In the genomic region with DNA sequence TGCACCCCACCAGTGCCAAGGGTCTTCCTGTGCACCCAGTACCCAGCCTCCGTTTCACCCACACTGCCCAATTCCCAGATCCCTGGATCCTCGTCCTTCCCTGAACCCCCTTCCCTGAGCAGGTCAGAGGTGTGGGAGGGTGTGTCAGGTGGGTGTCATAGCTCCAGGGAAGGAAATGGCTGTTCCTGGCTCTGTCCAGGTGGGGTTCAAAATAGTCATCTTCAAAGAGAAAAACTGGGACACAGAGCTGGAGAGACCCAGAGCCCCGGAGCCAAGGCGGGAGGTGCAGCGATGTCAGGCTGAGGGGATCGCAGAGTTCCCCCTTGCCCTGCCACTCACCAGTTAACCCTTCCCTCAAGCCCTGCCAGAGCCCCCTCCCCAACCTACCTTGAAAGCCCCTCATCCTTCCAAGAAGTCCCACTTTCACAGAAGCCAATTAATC, we compare ENCODE assay signal across 3 cellular contexts.
A peak's percentile ranks its signal among the peaks of the same experiment; 100 is the strongest.
TF ChIP-seq lines count a peak whose summit lies in the region.

No MANE protein-coding gene starts in this region.

TF ChIP-seq in A549, 52 proteins besides CTCF, POLR2A, EP300 and RAD21:
- TF ChIP-seq, protein P1, sequence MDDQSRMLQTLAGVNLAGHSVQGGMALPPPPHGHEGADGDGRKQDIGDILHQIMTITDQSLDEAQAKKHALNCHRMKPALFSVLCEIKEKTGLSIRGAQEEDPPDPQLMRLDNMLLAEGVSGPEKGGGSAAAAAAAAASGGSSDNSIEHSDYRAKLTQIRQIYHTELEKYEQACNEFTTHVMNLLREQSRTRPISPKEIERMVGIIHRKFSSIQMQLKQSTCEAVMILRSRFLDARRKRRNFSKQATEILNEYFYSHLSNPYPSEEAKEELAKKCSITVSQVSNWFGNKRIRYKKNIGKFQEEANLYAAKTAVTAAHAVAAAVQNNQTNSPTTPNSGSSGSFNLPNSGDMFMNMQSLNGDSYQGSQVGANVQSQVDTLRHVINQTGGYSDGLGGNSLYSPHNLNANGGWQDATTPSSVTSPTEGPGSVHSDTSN (IDR thresholded peaks at IDR 0.05), result no peak
- TF ChIP-seq NR3C1 (IDR thresholded peaks at IDR 0.05), result no peak
- TF ChIP-seq RCOR1 (IDR thresholded peaks at IDR 0.05; ENCODE audit: low read depth, low read length), result no peak
- TF ChIP-seq PHF8 (IDR thresholded peaks at IDR 0.05; ENCODE audit: borderline replicate concordance, low read depth), result no peak
- no peak for TF ChIP-seq NFE2L2 (conservative IDR thresholded peaks at IDR 0.05; ENCODE audit: low read length)
- TF ChIP-seq HOXA7 (CRISPR knock-in tag; IDR thresholded peaks at IDR 0.05), result no peak
- no peak for TF ChIP-seq HOXB5 (CRISPR knock-in tag; IDR thresholded peaks at IDR 0.05)

TF ChIP-seq in HEK293, 187 proteins besides CTCF, POLR2A, EP300 and RAD21:
- TF ChIP-seq, protein P2, sequence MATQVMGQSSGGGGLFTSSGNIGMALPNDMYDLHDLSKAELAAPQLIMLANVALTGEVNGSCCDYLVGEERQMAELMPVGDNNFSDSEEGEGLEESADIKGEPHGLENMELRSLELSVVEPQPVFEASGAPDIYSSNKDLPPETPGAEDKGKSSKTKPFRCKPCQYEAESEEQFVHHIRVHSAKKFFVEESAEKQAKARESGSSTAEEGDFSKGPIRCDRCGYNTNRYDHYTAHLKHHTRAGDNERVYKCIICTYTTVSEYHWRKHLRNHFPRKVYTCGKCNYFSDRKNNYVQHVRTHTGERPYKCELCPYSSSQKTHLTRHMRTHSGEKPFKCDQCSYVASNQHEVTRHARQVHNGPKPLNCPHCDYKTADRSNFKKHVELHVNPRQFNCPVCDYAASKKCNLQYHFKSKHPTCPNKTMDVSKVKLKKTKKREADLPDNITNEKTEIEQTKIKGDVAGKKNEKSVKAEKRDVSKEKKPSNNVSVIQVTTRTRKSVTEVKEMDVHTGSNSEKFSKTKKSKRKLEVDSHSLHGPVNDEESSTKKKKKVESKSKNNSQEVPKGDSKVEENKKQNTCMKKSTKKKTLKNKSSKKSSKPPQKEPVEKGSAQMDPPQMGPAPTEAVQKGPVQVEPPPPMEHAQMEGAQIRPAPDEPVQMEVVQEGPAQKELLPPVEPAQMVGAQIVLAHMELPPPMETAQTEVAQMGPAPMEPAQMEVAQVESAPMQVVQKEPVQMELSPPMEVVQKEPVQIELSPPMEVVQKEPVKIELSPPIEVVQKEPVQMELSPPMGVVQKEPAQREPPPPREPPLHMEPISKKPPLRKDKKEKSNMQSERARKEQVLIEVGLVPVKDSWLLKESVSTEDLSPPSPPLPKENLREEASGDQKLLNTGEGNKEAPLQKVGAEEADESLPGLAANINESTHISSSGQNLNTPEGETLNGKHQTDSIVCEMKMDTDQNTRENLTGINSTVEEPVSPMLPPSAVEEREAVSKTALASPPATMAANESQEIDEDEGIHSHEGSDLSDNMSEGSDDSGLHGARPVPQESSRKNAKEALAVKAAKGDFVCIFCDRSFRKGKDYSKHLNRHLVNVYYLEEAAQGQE (tag by site-specific recombination; IDR thresholded peaks at IDR 0.05), result no peak
- TF ChIP-seq ZNF335 (tag by site-specific recombination; conservative IDR thresholded peaks at IDR 0.05) (peak; percentile 27; the same call in 1 of the 2 replicates), ZNF311 (tag by site-specific recombination; IDR thresholded peaks at IDR 0.05; ENCODE audit: borderline replicate concordance) (no peak), ZBTB17 (tag by site-specific recombination; IDR thresholded peaks at IDR 0.05) (peak; percentile 81; the same call in 1 of the 2 replicates), KLF7 (tag by site-specific recombination; IDR thresholded peaks at IDR 0.05; ENCODE audit: borderline replicate concordance) (no peak)

TF ChIP-seq in HEK293T, 16 proteins besides CTCF, POLR2A, EP300 and RAD21:
- no peak for TF ChIP-seq LEF1 (IDR thresholded peaks at IDR 0.05; ENCODE audit: borderline replicate concordance)
- TF ChIP-seq SUZ12 (IDR thresholded peaks at IDR 0.05), result no peak
- no peak for TF ChIP-seq L3MBTL2 (conservative IDR thresholded peaks at IDR 0.05)
- no peak for TF ChIP-seq FOXM1 (IDR thresholded peaks at IDR 0.05; ENCODE audit: borderline replicate concordance)
- TF ChIP-seq NFRKB (IDR thresholded peaks at IDR 0.05), result no peak
- no peak for TF ChIP-seq SP1 (IDR thresholded peaks at IDR 0.05)
